35 cellular contexts compared by ENCODE assay signal in the genomic region with DNA sequence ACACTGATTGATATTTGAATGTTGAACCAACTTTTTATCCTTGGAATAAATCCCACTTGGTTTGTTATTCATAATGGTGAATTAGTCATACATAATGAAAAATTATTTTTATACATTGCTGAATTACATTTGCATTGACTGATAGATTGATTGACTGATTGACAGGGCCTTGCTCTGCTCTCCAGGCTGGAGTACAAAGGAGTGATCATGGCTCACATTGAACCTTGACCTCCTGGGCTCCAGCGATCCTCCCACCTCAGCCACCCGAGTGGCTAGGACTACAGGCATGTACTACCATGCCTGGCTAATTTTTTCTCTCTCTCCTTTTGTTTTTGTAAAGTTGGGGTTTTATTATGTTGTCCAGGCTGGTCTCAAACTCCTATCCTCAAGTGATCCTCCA.
DNase-seq lines count a peak whose midpoint lies in the region; ATAC-seq, FAIRE-seq and TF ChIP-seq lines count a peak whose summit lies in the region.
"Had no signal": no experiment of that assay in that cellular context is flagged by ENCODE, and none has a peak within 500 bp of the region (broad histone marks: within the 10 kb centered on the region; RNA-seq: fewer than 3 reads in every experiment).

No MANE protein-coding gene starts in this region.

- no peaks in the 10 kb centered on the region for H3K36me3 Mint-ChIP-seq in activated CD4-positive, alpha-beta T cell treated with anti-CD3 and anti-CD28 coated beads, Interleukin-2, amount 10 ng/mL, durations not matched to agents 24 days and 14 days (ENCODE audit: low read depth)
- H3K36me3 Mint-ChIP-seq: CD14-positive monocyte; CD4-positive, alpha-beta memory T cell; CD4-positive, CD25-positive, alpha-beta regulatory T cell; CD8-positive, alpha-beta memory T cell; CD8-positive, alpha-beta T cell had no signal

- no peak for TF ChIP-seq POLR2A in HepG2 (IDR thresholded peaks at IDR 0.05; ENCODE audit: insufficient read depth in 1 of 2, low read depth in 2 of 2, low read length in 2 of 2)
- no peak for TF ChIP-seq POLR2A in right lobe of liver (IDR thresholded peaks at IDR 0.05)
- no peak for TF ChIP-seq POLR2A in GM12878 (IDR thresholded peaks at IDR 0.05; ENCODE audit: low read depth, low read length)

- WGBS in HepG2 (ENCODE audit: low lambda C conversion rate): 5% methylated on average over 2 of the region's 2 CpGs
- WGBS in right lobe of liver (ENCODE audit: insufficient coverage, low coverage, low lambda C conversion rate, missing lambda C conversion rate): 65% methylated on average over 2 of the region's 2 CpGs
- WGBS in GM12878 (ENCODE audit: insufficient coverage, insufficient replicate concordance, low lambda C conversion rate, missing lambda C conversion rate): 78% methylated on average over 2 of the region's 2 CpGs

- H3K27ac ChIP-seq in HepG2 (ENCODE audit: extremely low read length, insufficient read depth, low read length) (no peak overlapping the region), right lobe of liver (no peak overlapping the region), GM12878 (ENCODE audit: control insufficient read depth, insufficient read depth) (no peak overlapping the region)
- H3K27ac ChIP-seq: 22Rv1; A549; BLaER1; BLaER1 treated with 17β-estradiol and CSF1 and Interleukin-3, amounts not matched to agents 10 nM and 100 nM; C4-2B had no signal

- no peak overlapping the region for H3K4me3 ChIP-seq in HepG2 (replicated peaks in 1 of 3; ENCODE audit: insufficient read depth in 1 of 3, low read depth in 2 of 3, low read length in 3 of 3)
- no peak overlapping the region for H3K4me3 ChIP-seq in right lobe of liver
- H3K4me3 ChIP-seq in GM12878: no peak overlapping the region
- H3K4me3 ChIP-seq: A549; BLaER1; BLaER1 treated with 17β-estradiol and CSF1 and Interleukin-3, amounts not matched to agents 10 nM and 100 nM had no signal

- POLR2A ChIA-PET in HepG2 (lab: Yijun Ruan, JAX) (no interaction called here), GM12878 (lab: Charles Lee) (no interaction called here)

- TF ChIP-seq RAD21 in HepG2 (CRISPR knock-in tag; IDR thresholded peaks at IDR 0.05) (no peak), GM12878 (IDR thresholded peaks at IDR 0.05; ENCODE audit: insufficient read depth, low read depth, low read length) (no peak)

- intact Hi-C loops in activated CD4-positive, alpha-beta T cell treated with anti-CD3 and anti-CD28 coated beads, Interleukin-2, amount 10 ng/mL, durations not matched to agents 24 days and 14 days (cut with micrococcal nuclease): no loop called here
- intact Hi-C loops in HepG2 (cut with micrococcal nuclease; ENCODE audit: unreplicated experiment) (no loop called here), right lobe of liver (cut with DNase I) (no loop called here), GM12878 (cut with micrococcal nuclease; ENCODE audit: unreplicated experiment) (no loop called here)

- no peak overlapping the region for H2AFZ ChIP-seq in HepG2 (ENCODE audit: low read length)
- H2AFZ ChIP-seq in GM12878 (ENCODE audit: control insufficient read depth, low read depth, low read length): no peak overlapping the region

- H3K4me1 ChIP-seq in HepG2 (ENCODE audit: insufficient read depth, low read length): peaks cover 7% of the 10 kb centered on the region
- H3K4me1 ChIP-seq in right lobe of liver: no peaks in the 10 kb centered on the region
- no peaks in the 10 kb centered on the region for H3K4me1 ChIP-seq in GM12878 (ENCODE audit: control insufficient read depth, insufficient read depth, low read length)
- H3K4me1 ChIP-seq: BE2C; BLaER1; BLaER1 treated with 17β-estradiol and CSF1 and Interleukin-3, amounts not matched to agents 10 nM and 100 nM; Caco-2 had no signal

- H3K4me2 ChIP-seq in HepG2 (ENCODE audit: low read depth, low read length) (peak overlapping the region; percentile 40; the same call in 1 of the 2 replicates), GM12878 (ENCODE audit: control insufficient read depth, insufficient read depth) (no peak overlapping the region)
- H3K4me2 ChIP-seq: A549; BLaER1; BLaER1 treated with 17β-estradiol and CSF1 and Interleukin-3, amounts not matched to agents 10 nM and 100 nM had no signal

- in situ Hi-C loops in HepG2 (cut with HindIII; ENCODE audit: extremely low pct_ligation_motif_present, low pct_unique_long_range_greater_than_20kb) (no loop called here), GM12878 (cut with MboI) (no loop called here)

- RAD21 ChIA-PET in GM12878 (lab: Charles Lee; ENCODE audit: unreplicated experiment): no interaction called here

- H3K9me3 ChIP-seq in HepG2 (ENCODE audit: low read length) (no peaks in the 10 kb centered on the region), right lobe of liver (no peaks in the 10 kb centered on the region), GM12878 (replicated peaks; ENCODE audit: control insufficient read depth, insufficient read depth, low read length) (no peaks in the 10 kb centered on the region; the same call in 2 of the 3 replicates)
- H3K9me3 ChIP-seq: BE2C, Caco-2 had no signal

- peak; percentile 7 for DNase-seq in activated CD4-positive, alpha-beta T cell treated with anti-CD3 and anti-CD28 coated beads, Interleukin-2, amount 10 ng/mL, durations not matched to agents 24 days and 14 days
- DNase-seq in activated CD4-positive, alpha-beta T cell treated with anti-CD3 and anti-CD28 coated beads for 4 hours: no peak
- peak; percentile 7 for DNase-seq in HepG2 (ENCODE audit: low spot score)
- no peak for DNase-seq in right lobe of liver
- DNase-seq in GM12878 (ENCODE audit: low read depth, low spot score): no peak
- DNase-seq in cerebellar nuclear complex (lab: John Stamatoyannopoulos, UW): no peak
- DNase-seq: 8988T; ACHN; AML-193; BE2C; C1 segment of cervical spinal cord; Caco-2; Calu3; CD4-positive, alpha-beta memory T cell; CD4-positive, alpha-beta T cell; CD4-positive, CD25-positive, alpha-beta regulatory T cell; CD8-positive, alpha-beta memory T cell; CD8-positive, alpha-beta T cell; COR-L47; DMS 273 treated with DMSO at 0.1 percent for 48 hours; DMS153; DMS53; DMS79; DMS79 treated with DMSO at 0.1 percent for 48 hours; DND-41; EL had no signal

- TF ChIP-seq EP300 in HepG2 (IDR thresholded peaks at IDR 0.05; ENCODE audit: low read depth in 2 of 2, low read length in 2 of 2) (no peak), HepG2 (CRISPR knock-in tag; IDR thresholded peaks at IDR 0.05; ENCODE audit: borderline replicate concordance) (no peak), GM12878 (IDR thresholded peaks at IDR 0.05; ENCODE audit: borderline replicate concordance in 1 of 2, control insufficient read depth in 1 of 2, low read depth in 2 of 2, low read length in 2 of 2) (no peak)

- H3K27me3 ChIP-seq in HepG2 (ENCODE audit: control insufficient read depth in 1 of 2, insufficient read depth in 2 of 2, low read length in 2 of 2) (no peaks in the 10 kb centered on the region), right lobe of liver (no peaks in the 10 kb centered on the region), GM12878 (replicated peaks in 1 of 2; ENCODE audit: control insufficient read depth in 2 of 2, insufficient read depth in 2 of 2, low read length in 1 of 2) (no peaks in the 10 kb centered on the region)
- H3K27me3 ChIP-seq: BE2C; BLaER1; BLaER1 treated with 17β-estradiol and CSF1 and Interleukin-3, amounts not matched to agents 10 nM and 100 nM had no signal

- no peaks in the 10 kb centered on the region for H4K20me1 ChIP-seq in HepG2 (ENCODE audit: insufficient read depth, low read length)
- no peaks in the 10 kb centered on the region for H4K20me1 ChIP-seq in GM12878 (ENCODE audit: control insufficient read depth, insufficient read depth)
- H4K20me1 ChIP-seq: BLaER1; BLaER1 treated with 17β-estradiol and CSF1 and Interleukin-3, amounts not matched to agents 10 nM and 100 nM had no signal

- no peak overlapping the region for H3K4me3 Mint-ChIP-seq in activated CD4-positive, alpha-beta T cell treated with anti-CD3 and anti-CD28 coated beads, Interleukin-2, amount 10 ng/mL, durations not matched to agents 24 days and 14 days
- H3K4me3 Mint-ChIP-seq: B cell; CD14-positive monocyte; CD4-positive, alpha-beta memory T cell; CD4-positive, alpha-beta T cell; CD4-positive, CD25-positive, alpha-beta regulatory T cell; CD8-positive, alpha-beta memory T cell; CD8-positive, alpha-beta T cell had no signal

- H3K36me3 ChIP-seq in HepG2 (replicated peaks in 1 of 2; ENCODE audit: control insufficient read depth in 1 of 2, insufficient read depth in 2 of 2, low read length in 2 of 2) (no peaks in the 10 kb centered on the region), right lobe of liver (no peaks in the 10 kb centered on the region), GM12878 (ENCODE audit: control insufficient read depth in 2 of 2, insufficient read depth in 2 of 2, low read length in 1 of 2) (no peaks in the 10 kb centered on the region)
- H3K36me3 ChIP-seq: BE2C; BLaER1 treated with 17β-estradiol and CSF1 and Interleukin-3, amounts not matched to agents 10 nM and 100 nM had no signal

- SMC1A ChIA-PET in GM12878 (lab: Charles Lee; ENCODE audit: uncharacterized antibody, unreplicated experiment): no interaction called here

- H3K9ac ChIP-seq in HepG2 (ENCODE audit: insufficient read depth, low read depth, low read length) (no peak overlapping the region), GM12878 (ENCODE audit: control insufficient read depth, insufficient read depth, low read length) (no peak overlapping the region)
- H3K9ac ChIP-seq: BLaER1; BLaER1 treated with 17β-estradiol and CSF1 and Interleukin-3, amounts not matched to agents 10 nM and 100 nM had no signal

- ATAC-seq in HepG2 (peak; percentile 75), right lobe of liver (no peak), GM12878 (no peak)
- ATAC-seq: A549; CD8-positive, alpha-beta T cell had no signal

- H3K27me3 Mint-ChIP-seq in activated CD4-positive, alpha-beta T cell treated with anti-CD3 and anti-CD28 coated beads, Interleukin-2, amount 10 ng/mL, durations not matched to agents 24 days and 14 days: no peaks in the 10 kb centered on the region
- H3K27me3 Mint-ChIP-seq: B cell; CD4-positive, alpha-beta T cell had no signal

- no peak overlapping the region for H3K27ac Mint-ChIP-seq in activated CD4-positive, alpha-beta T cell treated with anti-CD3 and anti-CD28 coated beads, Interleukin-2, amount 10 ng/mL, durations not matched to agents 24 days and 14 days
- H3K27ac Mint-ChIP-seq: B cell; CD4-positive, alpha-beta memory T cell; CD4-positive, alpha-beta T cell; CD4-positive, CD25-positive, alpha-beta regulatory T cell; CD8-positive, alpha-beta memory T cell; CD8-positive, alpha-beta T cell had no signal

- H3K79me2 ChIP-seq in HepG2 (ENCODE audit: insufficient read depth, low read length) (no peaks in the 10 kb centered on the region), GM12878 (ENCODE audit: control insufficient read depth, insufficient read depth, low read length) (no peaks in the 10 kb centered on the region)

- H3K4me1 Mint-ChIP-seq in activated CD4-positive, alpha-beta T cell treated with anti-CD3 and anti-CD28 coated beads, Interleukin-2, amount 10 ng/mL, durations not matched to agents 24 days and 14 days: no peaks in the 10 kb centered on the region
- H3K4me1 Mint-ChIP-seq: B cell; CD14-positive monocyte; CD4-positive, alpha-beta memory T cell; CD4-positive, CD25-positive, alpha-beta regulatory T cell; CD8-positive, alpha-beta memory T cell had no signal

- CTCF ChIA-PET in HepG2 (lab: Yijun Ruan, JAX; ENCODE audit: low intra/inter-chr PET ratio, low total read pairs) (no interaction called here), GM12878 (lab: Yijun Ruan, JAX) (no interaction called here)

- peak; percentile 54 for FAIRE-seq in HepG2 (lab: Jason Lieb, UNC)
- FAIRE-seq in GM12878 (lab: Jason Lieb, UNC): peak; percentile 65
- FAIRE-seq: A204.1, A549, D721Med had no signal

- peaks cover 3% of the 10 kb centered on the region for H3K9me3 Mint-ChIP-seq in activated CD4-positive, alpha-beta T cell treated with anti-CD3 and anti-CD28 coated beads, Interleukin-2, amount 10 ng/mL, durations not matched to agents 24 days and 14 days

- TF ChIP-seq CTCF in HepG2 (CRISPR knock-in tag; IDR thresholded peaks at IDR 0.05) (no peak), right lobe of liver (IDR thresholded peaks at IDR 0.05) (no peak), GM12878 (IDR thresholded peaks at IDR 0.05 in 2 of 3, conservative IDR thresholded peaks at IDR 0.05 in 1 of 3; ENCODE audit: control insufficient read depth in 2 of 3, extremely low read depth in 1 of 3, insufficient read depth in 1 of 3, low read depth in 3 of 3, low read length in 3 of 3) (no peak)

- no TSS peak for BruUV-seq in HepG2 (replicated peaks; lab: Mats Ljungman, UMichigan)
- no TSS peak for BruUV-seq in GM12878 (replicated peaks; lab: Mats Ljungman, UMichigan)

Comparison
In these comparisons a context has a peak if more than half of its experiments do, and no peak if none do; other contexts are left out.
1. DNase-seq: peak in activated CD4-positive, alpha-beta T cell treated with anti-CD3 and anti-CD28 coated beads, Interleukin-2, amount 10 ng/mL, durations not matched to agents 24 days and 14 days (single experiment) and HepG2 (single experiment); none in activated CD4-positive, alpha-beta T cell treated with anti-CD3 and anti-CD28 coated beads for 4 hours (0 of 2), right lobe of liver (0 of 3), GM12878 (single experiment) and cerebellar nuclear complex (0 of 2).